Comparison of ENCODE assay signal across 8 cellular contexts in genomic region chr20:41003933-41004294, GRCh38. TPM values are rescaled to one million over a fixed set of nuclear protein-coding genes. Genes with fewer than 3 reads are reported as not detected.
A peak's percentile ranks its signal among the peaks of the same experiment; 100 is the strongest.
DNase-seq lines count a peak whose midpoint lies in the region; ATAC-seq and TF ChIP-seq lines count a peak whose summit lies in the region.
"Not testable (repeated sequence)": the region's sequence is repeated elsewhere in the genome, so short reads cannot be mapped to it uniquely, and the experiment has no call there.

No MANE protein-coding gene starts in this region.

- H2AFZ ChIP-seq in IMR-90 (replicated peaks; ENCODE audit: low read length, poor library complexity), result not testable (repeated sequence)
- peak overlapping the region; percentile 73 for H2AFZ ChIP-seq in osteoblast (ENCODE audit: low read length)

- H2AK9ac ChIP-seq in IMR-90 (replicated peaks; ENCODE audit: low read depth, low read length, poor library complexity), result peak overlapping the region; percentile 78

- H3K56ac ChIP-seq in IMR-90 (ENCODE audit: extremely low read depth, insufficient read depth, low read length), result peak overlapping the region; percentile 77

- peak overlapping the region; percentile 57 for H3K4me3 ChIP-seq in AG04450 (ENCODE audit: low read depth, low read length)
- H3K4me3 ChIP-seq in IMR-90 (ENCODE audit: insufficient read depth, low read depth, low read length); right atrium auricular region: not testable (repeated sequence)
- peak overlapping the region; percentile 32 for H3K4me3 ChIP-seq in osteoblast (ENCODE audit: insufficient read depth, low read length)
- H3K4me3 ChIP-seq in stomach, result peak overlapping the region in 1 of 4 donors; percentile 21

- H3K36me3 Mint-ChIP-seq in T-helper 2 cell treated with Interferon-gamma antibody and Interleukin-4, amounts not matched to agents 5 μg/mL and 100 μg/mL, for 36 hours (ENCODE audit: low read depth); activated naive CD8-positive, alpha-beta T cell; dendritic cell treated with granulocyte-macrophage colony-stimulating factor and Interleukin-4, amounts not matched to agents 40 ng/mL and 50 ng/mL, for 4 days (ENCODE audit: low read depth): not testable (repeated sequence)

- peaks cover 26% of the 10 kb centered on the region for H3K9me1 ChIP-seq in IMR-90 (ENCODE audit: insufficient read depth, low read length)

- not testable (repeated sequence) for H3K79me2 ChIP-seq in osteoblast (ENCODE audit: insufficient read depth, low read length)

- TF ChIP-seq POLR2A in IMR-90 (IDR thresholded peaks at IDR 0.05; ENCODE audit: low read depth, low read length); stomach (IDR thresholded peaks at IDR 0.05): not testable (repeated sequence)

- peak overlapping the region; percentile 73 for H3K4me3 Mint-ChIP-seq in T-helper 2 cell treated with Interferon-gamma antibody and Interleukin-4, amounts not matched to agents 5 μg/mL and 100 μg/mL, for 36 hours
- H3K4me3 Mint-ChIP-seq in activated naive CD8-positive, alpha-beta T cell, result peak overlapping the region; percentile 30
- H3K4me3 Mint-ChIP-seq in dendritic cell treated with granulocyte-macrophage colony-stimulating factor and Interleukin-4, amounts not matched to agents 40 ng/mL and 50 ng/mL, for 4 days, result not testable (repeated sequence)

- peak overlapping the region; percentile 98 for H2BK120ac ChIP-seq in IMR-90 (ENCODE audit: low read depth, low read length)

- in situ Hi-C loops in IMR-90 (cut with MboI; ENCODE audit: low sequenced_read_pairs), result not testable (repeated sequence)

- H3K27ac Mint-ChIP-seq in T-helper 2 cell treated with Interferon-gamma antibody and Interleukin-4, amounts not matched to agents 5 μg/mL and 100 μg/mL, for 36 hours, result peak overlapping the region; percentile 98
- peak overlapping the region; percentile 94 for H3K27ac Mint-ChIP-seq in activated naive CD8-positive, alpha-beta T cell
- peak overlapping the region; percentile 82 for H3K27ac Mint-ChIP-seq in dendritic cell treated with granulocyte-macrophage colony-stimulating factor and Interleukin-4, amounts not matched to agents 40 ng/mL and 50 ng/mL, for 4 days

- not testable (repeated sequence) for H3K27me3 Mint-ChIP-seq in T-helper 2 cell treated with Interferon-gamma antibody and Interleukin-4, amounts not matched to agents 5 μg/mL and 100 μg/mL, for 36 hours (ENCODE audit: low read depth); activated naive CD8-positive, alpha-beta T cell; dendritic cell treated with granulocyte-macrophage colony-stimulating factor and Interleukin-4, amounts not matched to agents 40 ng/mL and 50 ng/mL, for 4 days

- peak overlapping the region; percentile 97 for H2BK20ac ChIP-seq in IMR-90 (ENCODE audit: low read depth, low read length)

- H3K4me2 ChIP-seq in IMR-90 (ENCODE audit: low read depth, low read length) (peak overlapping the region; percentile 60), osteoblast (ENCODE audit: insufficient read depth, low read length) (peak overlapping the region; percentile 79)

- H3K9me3 ChIP-seq in AG04450 (ENCODE audit: control insufficient read depth, insufficient read depth, low read length), result peaks cover 12% of the 10 kb centered on the region; the same call in 1 of the 2 replicates
- H3K9me3 ChIP-seq in IMR-90 (ENCODE audit: control insufficient read depth, insufficient read depth, low read length); right atrium auricular region; osteoblast (ENCODE audit: low read depth, low read length); stomach: not testable (repeated sequence)

- ATAC-seq in IMR-90 (ENCODE audit: low read depth), result not testable (repeated sequence)

- H3K9ac ChIP-seq in IMR-90 (ENCODE audit: low read depth, low read length), result peak overlapping the region; percentile 36

- H3K14ac ChIP-seq in IMR-90 (replicated peaks; ENCODE audit: low read depth, low read length), result peak overlapping the region; percentile 55

- H3K18ac ChIP-seq in IMR-90 (ENCODE audit: low read depth, low read length), result peak overlapping the region; percentile 70

- H2BK5ac ChIP-seq in IMR-90 (ENCODE audit: low read depth, low read length, poor library complexity, severe bottlenecking), result peak overlapping the region; percentile 99

- peak overlapping the region; percentile 100 for H3K27ac ChIP-seq in AG04450 (ENCODE audit: low read depth, low read length)
- H3K27ac ChIP-seq in IMR-90 (ENCODE audit: insufficient read depth, low read length), result peak overlapping the region; percentile 88
- peak overlapping the region; percentile 74 for H3K27ac ChIP-seq in right atrium auricular region
- peak overlapping the region; percentile 97 for H3K27ac ChIP-seq in osteoblast (ENCODE audit: low read depth, low read length)
- peak overlapping the region; percentile 80 to 94 (median 91) for H3K27ac ChIP-seq in stomach

- H3K4me1 Mint-ChIP-seq in T-helper 2 cell treated with Interferon-gamma antibody and Interleukin-4, amounts not matched to agents 5 μg/mL and 100 μg/mL, for 36 hours (ENCODE audit: low read depth), result peaks cover 37% of the 10 kb centered on the region
- peaks cover 29% of the 10 kb centered on the region for H3K4me1 Mint-ChIP-seq in activated naive CD8-positive, alpha-beta T cell (ENCODE audit: low read depth)
- peaks cover 68% of the 10 kb centered on the region for H3K4me1 Mint-ChIP-seq in dendritic cell treated with granulocyte-macrophage colony-stimulating factor and Interleukin-4, amounts not matched to agents 40 ng/mL and 50 ng/mL, for 4 days (ENCODE audit: low read depth)

- H4K8ac ChIP-seq in IMR-90 (ENCODE audit: low read depth in 2 of 2, low read length in 2 of 2), result peak overlapping the region; percentile 42 to 98

- not testable (repeated sequence) for H3K27me3 ChIP-seq in AG04450 (ENCODE audit: control insufficient read depth, insufficient read depth, low read length); IMR-90 (ENCODE audit: control insufficient read depth, insufficient read depth, low read length); right atrium auricular region; osteoblast (ENCODE audit: insufficient read depth, low read length); stomach

- peak overlapping the region; percentile 50 for H4K5ac ChIP-seq in IMR-90 (ENCODE audit: low read depth, low read length)

- H4K91ac ChIP-seq in IMR-90 (ENCODE audit: insufficient read depth, low read depth, low read length), result peak overlapping the region; percentile 98

- not testable (repeated sequence) for DNase-seq in AG04450 (ENCODE audit: low read depth, low spot score); IMR-90; T-helper 2 cell treated with Interferon-gamma antibody and Interleukin-4, amounts not matched to agents 5 μg/mL and 100 μg/mL, for 36 hours (ENCODE audit: low spot score); right atrium auricular region (ENCODE audit: low spot score); osteoblast (ENCODE audit: insufficient read length, low spot score, missing footprints); stomach

- peak overlapping the region; percentile 96 for H2BK15ac ChIP-seq in IMR-90 (ENCODE audit: low read depth, low read length)

- H3K4me1 ChIP-seq in IMR-90 (ENCODE audit: control insufficient read depth, insufficient read depth, low read length) (peaks cover 29% of the 10 kb centered on the region), right atrium auricular region (peaks cover 0 to 48% of the 10 kb centered on the region in 2 donors), osteoblast (ENCODE audit: insufficient read depth, low read length) (peaks cover 46% of the 10 kb centered on the region), stomach (peaks cover 42 to 60% (median 49%) of the 10 kb centered on the region in 4 donors)

- TF ChIP-seq RAD21 in IMR-90 (IDR thresholded peaks at IDR 0.05; ENCODE audit: low read length), result not testable (repeated sequence)

- H4K20me1 ChIP-seq in IMR-90 (ENCODE audit: insufficient read depth, low read length); osteoblast (ENCODE audit: insufficient read depth, low read length): not testable (repeated sequence)

- not testable (repeated sequence) for H3K36me3 ChIP-seq in IMR-90 (ENCODE audit: control insufficient read depth, insufficient read depth, low read length); right atrium auricular region; osteoblast (ENCODE audit: insufficient read depth, low read length); stomach

- H3K79me1 ChIP-seq in IMR-90 (ENCODE audit: low read depth in 1 of 2, low read length in 2 of 2), result peaks cover 4 to 54% of the 10 kb centered on the region in 2 experiments; a peak in 3 of 4 replicates

- peak overlapping the region; percentile 95 for H3K4ac ChIP-seq in IMR-90 (ENCODE audit: low read depth, low read length)

- CTCF ChIA-PET in AG04450 (lab: Charles Lee); IMR-90 (lab: Yijun Ruan, JAX): not testable (repeated sequence)

- not testable (repeated sequence) for H3K9me3 Mint-ChIP-seq in T-helper 2 cell treated with Interferon-gamma antibody and Interleukin-4, amounts not matched to agents 5 μg/mL and 100 μg/mL, for 36 hours; activated naive CD8-positive, alpha-beta T cell (ENCODE audit: low read depth); dendritic cell treated with granulocyte-macrophage colony-stimulating factor and Interleukin-4, amounts not matched to agents 40 ng/mL and 50 ng/mL, for 4 days

- dilution Hi-C loops in IMR-90 (cut with HindIII; ENCODE audit: low sequenced_read_pairs, unreplicated experiment), result not testable (repeated sequence)

- POLR2A ChIA-PET in AG04450 (lab: Yijun Ruan, JAX); IMR-90 (lab: Charles Lee; ENCODE audit: unreplicated experiment): not testable (repeated sequence)

- TF ChIP-seq EP300 in stomach (IDR thresholded peaks at IDR 0.05), result not testable (repeated sequence)

- 87% methylated on average over 3 of the region's 6 CpGs; no CpG with 5 or more reads in 1 of the 2 experiments for WGBS in IMR-90 (ENCODE audit: extremely low coverage in 2 of 2, insufficient read length in 1 of 2), 2 experiments
- 79 to 89% (median 81%) methylated on average over 5 to 6 of the region's 6 CpGs for WGBS in stomach, 5 donors

- peak overlapping the region; percentile 98 for H2AK5ac ChIP-seq in IMR-90 (ENCODE audit: low read depth, low read length)

- intact Hi-C loops in IMR-90 (cut with micrococcal nuclease); stomach (cut with DNase I; ENCODE audit: low total_unique reads): not testable (repeated sequence)
- intact Hi-C loops in dendritic cell treated with granulocyte-macrophage colony-stimulating factor and Interleukin-4, amounts not matched to agents 40 ng/mL and 50 ng/mL, for 4 days (cut with micrococcal nuclease), result loop anchor here (1.0 kb wide), 1 partner anchor 13 kb away; no protein-coding TSS in a partner anchor

- TF ChIP-seq CTCF in AG04450 (IDR thresholded peaks at IDR 0.05; ENCODE audit: low read depth, low read length); IMR-90 (conservative IDR thresholded peaks at IDR 0.05; ENCODE audit: low read depth, low read length); right atrium auricular region (IDR thresholded peaks at IDR 0.05); osteoblast (IDR thresholded peaks at IDR 0.05; ENCODE audit: extremely low read depth, low read depth, low read length); stomach (IDR thresholded peaks at IDR 0.05): not testable (repeated sequence)

- peak overlapping the region; percentile 97 for H3K23ac ChIP-seq in IMR-90 (ENCODE audit: low read depth, low read length)

- not testable (repeated sequence) for BruUV-seq in IMR-90 (replicated peaks; lab: Mats Ljungman, UMichigan)

RNA-seq across cellular contexts. Expression of gene TOP1, which starts 24.7 kb away (rescaled TPM):
- polyA plus RNA-seq in AG04450 (2011; rRNA removed) (29.1 and 36.1 TPM in 2 replicates), IMR-90 (2012; rRNA removed) (14.7 and 21.5 TPM in 2 replicates), stomach (10 to 100 TPM; 18.0 to 24.0 (median 23.8) TPM)
- polyA minus RNA-seq in AG04450 (2011; rRNA and poly(A)+ RNA removed), result 29.1 and 36.9 TPM in 2 replicates
- total RNA-seq in IMR-90 (2012; rRNA removed) (14.0 and 20.8 TPM in 2 replicates), right atrium auricular region (10 to 100 TPM; 19.7 to 21.2 TPM), osteoblast (9.4 and 10.5 TPM in 2 replicates), stomach (10 to 100 TPM; 14.8 to 46.2 (median 19.6) TPM)
- 3.9 and 6.4 TPM in 2 replicates for polyA plus RNA-seq in IMR-90 (2012; cell fraction: cytosol; rRNA removed)
- 3.2 and 18.6 TPM in 2 replicates for polyA plus RNA-seq in IMR-90 (2012; cell fraction: nucleus; rRNA removed; ENCODE audit: low replicate concordance)
